ENCODE assay signal across 14 cellular contexts in genomic region chr17:69524854-69525253, GRCh38.
DNase-seq lines count a peak whose midpoint lies in the region; ATAC-seq, FAIRE-seq and TF ChIP-seq lines count a peak whose summit lies in the region.
"Had no signal": no experiment of that assay in that cellular context is flagged by ENCODE, and none has a peak within 500 bp of the region (broad histone marks: within the 10 kb centered on the region; RNA-seq: fewer than 3 reads in every experiment).

No MANE protein-coding gene starts in this region.

- no peak overlapping the region for H2AFZ ChIP-seq in HepG2 (ENCODE audit: low read length)
- no peak overlapping the region for H2AFZ ChIP-seq in MM.1S (ENCODE audit: low read length)

- TF ChIP-seq POLR2A in HepG2 (IDR thresholded peaks at IDR 0.05; ENCODE audit: insufficient read depth in 1 of 2, low read depth in 2 of 2, low read length in 2 of 2) (no peak), right lobe of liver (IDR thresholded peaks at IDR 0.05) (no peak)

- H3K27me3 ChIP-seq in HepG2 (ENCODE audit: control insufficient read depth in 1 of 2, insufficient read depth in 2 of 2, low read length in 2 of 2) (no peaks in the 10 kb centered on the region), right lobe of liver (no peaks in the 10 kb centered on the region), MM.1S (replicated peaks; ENCODE audit: insufficient read depth, low read length) (no peaks in the 10 kb centered on the region), skeletal muscle tissue (ENCODE audit: control insufficient read depth in 3 of 3, insufficient read depth in 3 of 3, low read length in 3 of 3) (no peaks in the 10 kb centered on the region)
- H3K27me3 ChIP-seq: right atrium auricular region had no signal

- H3K36me3 ChIP-seq in HepG2 (replicated peaks in 1 of 2; ENCODE audit: control insufficient read depth in 1 of 2, insufficient read depth in 2 of 2, low read length in 2 of 2) (peaks cover 0 to 4% of the 10 kb centered on the region in 2 experiments; a peak in 2 of 5 replicates), right lobe of liver (peaks cover 0 to 2% (median 0%) of the 10 kb centered on the region in 4 donors), MM.1S (replicated peaks; ENCODE audit: insufficient read depth, low read length) (no peaks in the 10 kb centered on the region), skeletal muscle tissue (ENCODE audit: control insufficient read depth in 3 of 3, insufficient read depth in 3 of 3, low read length in 3 of 3) (peaks cover 6 to 32% (median 8%) of the 10 kb centered on the region in 3 donors)
- H3K36me3 ChIP-seq: right atrium auricular region had no signal

- POLR2A ChIA-PET in HepG2 (lab: Yijun Ruan, JAX), result no interaction called here

- H3K9me3 ChIP-seq in HepG2 (ENCODE audit: low read length) (no peaks in the 10 kb centered on the region), right lobe of liver (no peaks in the 10 kb centered on the region), MM.1S (replicated peaks; ENCODE audit: insufficient read depth, low read length) (no peaks in the 10 kb centered on the region), skeletal muscle tissue (ENCODE audit: control insufficient read depth in 3 of 3, low read length in 3 of 3) (no peaks in the 10 kb centered on the region)
- H3K9me3 ChIP-seq: right atrium auricular region had no signal

- no peak for FAIRE-seq in HepG2 (lab: Jason Lieb, UNC)

- H3K4me2 ChIP-seq in HepG2 (ENCODE audit: low read depth, low read length), result no peak overlapping the region
- H3K4me2 ChIP-seq in MM.1S (ENCODE audit: low read depth, low read length), result no peak overlapping the region

- DNase-seq in HepG2 (ENCODE audit: low spot score) (no peak), right lobe of liver (no peak), MM.1S (no peak), choroid plexus epithelial cell (ENCODE audit: low read depth) (peak; percentile 21), DMS153 (lab: John Stamatoyannopoulos, UW) (no peak)
- no peak for DNase-seq in activated effector memory CD4-positive, alpha-beta T cell treated with anti-CD3 and anti-CD28 coated beads, Interleukin-2, amount 50 U/mL, for 16 hours
- DNase-seq: activated CD4-positive, alpha-beta T cell treated with anti-CD3 and anti-CD28 coated beads, Interleukin-2, amount 50 U/mL, for 48 hours; activated T-cell treated with anti-CD3 and anti-CD28 coated beads, Interleukin-2, amount 50 U/mL, for 4 hours; left colon; NCI-H1105; substantia nigra had no signal

- H3K9ac ChIP-seq in HepG2 (ENCODE audit: insufficient read depth, low read depth, low read length) (no peak overlapping the region), MM.1S (ENCODE audit: low read length) (no peak overlapping the region), skeletal muscle tissue (ENCODE audit: low read depth in 1 of 3, low read length in 3 of 3) (no peak overlapping the region)

- in situ Hi-C loops in HepG2 (cut with HindIII; ENCODE audit: extremely low pct_ligation_motif_present, low pct_unique_long_range_greater_than_20kb), result loop anchor here (5.0 kb wide), 1 partner anchor 188 kb away; no protein-coding TSS in a partner anchor

- no TSS peak for BruUV-seq in HepG2 (replicated peaks; lab: Mats Ljungman, UMichigan)

- H3K4me1 ChIP-seq in HepG2 (ENCODE audit: insufficient read depth, low read length) (no peaks in the 10 kb centered on the region), right lobe of liver (no peaks in the 10 kb centered on the region), MM.1S (ENCODE audit: low read length) (peaks cover 3% of the 10 kb centered on the region; the same call in 1 of the 2 replicates), skeletal muscle tissue (ENCODE audit: control insufficient read depth in 3 of 3, insufficient read depth in 3 of 3, low read length in 3 of 3) (peaks cover 12 to 24% (median 15%) of the 10 kb centered on the region in 3 donors)
- H3K4me1 ChIP-seq: right atrium auricular region had no signal

- CTCF ChIA-PET in HepG2 (lab: Yijun Ruan, JAX; ENCODE audit: low intra/inter-chr PET ratio, low total read pairs), result no interaction called here

- no peaks in the 10 kb centered on the region for H3F3A ChIP-seq in MM.1S (ENCODE audit: insufficient read depth, low read length)

- H3K27ac ChIP-seq in HepG2 (ENCODE audit: extremely low read length, insufficient read depth, low read length) (no peak overlapping the region), right lobe of liver (no peak overlapping the region), MM.1S (ENCODE audit: low read length) (no peak overlapping the region), skeletal muscle tissue (ENCODE audit: low read depth, low read length) (peak overlapping the region; percentile 83)
- H3K27ac ChIP-seq: right atrium auricular region had no signal

- WGBS in HepG2 (ENCODE audit: low lambda C conversion rate), result 88% methylated on average over 4 of the region's 4 CpGs
- 64% methylated on average over 4 of the region's 4 CpGs for WGBS in right lobe of liver (ENCODE audit: insufficient coverage, low coverage, low lambda C conversion rate, missing lambda C conversion rate)

- H3K4me3 ChIP-seq in HepG2 (replicated peaks in 1 of 3; ENCODE audit: insufficient read depth in 1 of 3, low read depth in 2 of 3, low read length in 3 of 3) (no peak overlapping the region), right lobe of liver (no peak overlapping the region), MM.1S (ENCODE audit: low read length) (no peak overlapping the region), choroid plexus epithelial cell (ENCODE audit: low read depth, low read length) (no peak overlapping the region), skeletal muscle tissue (ENCODE audit: low read length in 3 of 3) (no peak overlapping the region)
- H3K4me3 ChIP-seq: right atrium auricular region had no signal

- TF ChIP-seq CTCF in HepG2 (CRISPR knock-in tag; IDR thresholded peaks at IDR 0.05) (no peak), right lobe of liver (IDR thresholded peaks at IDR 0.05) (peak in 1 of 4 donors; percentile 5), MM.1S (IDR thresholded peaks at IDR 0.05; ENCODE audit: low read length) (peak; percentile 36), choroid plexus epithelial cell (conservative IDR thresholded peaks at IDR 0.05; ENCODE audit: low read depth, low read length) (peak; percentile 39)

- H3K9me2 ChIP-seq in MM.1S (replicated peaks; ENCODE audit: insufficient read depth, low read length), result no peaks in the 10 kb centered on the region

- TF ChIP-seq RAD21 in HepG2 (CRISPR knock-in tag; IDR thresholded peaks at IDR 0.05), result no peak

- intact Hi-C loops in HepG2 (cut with micrococcal nuclease; ENCODE audit: unreplicated experiment) (loop anchor here (5.0 kb wide), 2 partner anchors 113 to 1027 kb away; partner anchors contain the start of gene MAP2K6), right lobe of liver (cut with DNase I) (loop anchor here in 1 of 2 donors (10.0 kb wide), 1 partner anchor 170 kb away; no protein-coding TSS in a partner anchor)

- H3K79me2 ChIP-seq in HepG2 (ENCODE audit: insufficient read depth, low read length) (no peaks in the 10 kb centered on the region), MM.1S (ENCODE audit: low read length) (no peaks in the 10 kb centered on the region)

- ATAC-seq in HepG2 (no peak), right lobe of liver (no peak), HG03159 (IDR thresholded peaks at IDR 0.05; ENCODE audit: unreplicated experiment) (no peak)
- ATAC-seq: activated T-cell treated with anti-CD3 and anti-CD28 coated beads, Interleukin-2, amount 50 U/mL, for 4 hours; left colon had no signal

- no peak for TF ChIP-seq EP300 in HepG2 (IDR thresholded peaks at IDR 0.05; ENCODE audit: low read depth in 2 of 2, low read length in 2 of 2)
- TF ChIP-seq EP300 in HepG2 (CRISPR knock-in tag; IDR thresholded peaks at IDR 0.05; ENCODE audit: borderline replicate concordance), result no peak

- H4K20me1 ChIP-seq in HepG2 (ENCODE audit: insufficient read depth, low read length) (no peaks in the 10 kb centered on the region), MM.1S (ENCODE audit: insufficient read depth, low read length) (no peaks in the 10 kb centered on the region)

TF ChIP-seq in HepG2, 621 proteins besides CTCF, POLR2A, EP300 and RAD21:
- TF ChIP-seq STAG1 (CRISPR knock-in tag; IDR thresholded peaks at IDR 0.05) (peak; percentile 27; the same call in 1 of the 2 replicates), RAD51 (IDR thresholded peaks at IDR 0.05; ENCODE audit: borderline replicate concordance) (no peak), CHD4 (IDR thresholded peaks at IDR 0.05; ENCODE audit: borderline replicate concordance, low read length) (no peak), ZSCAN29 (CRISPR knock-in tag; conservative IDR thresholded peaks at IDR 0.05) (no peak)
